In genomic region chr5:80487829-80488708, GRCh38 we compare ENCODE assay signal across 1 cellular context.
TF ChIP-seq lines count a peak whose summit lies in the region.

Gene FAM151B, plus strand, starts transcription at chr5:80488100. Its CDS starts 24 bp downstream, at chr5:80488124.

TF ChIP-seq in HEK293, 187 proteins besides CTCF, POLR2A, EP300 and RAD21 (continued from another document and continues in another):
- no peak for TF ChIP-seq ZNF488 (tag by site-specific recombination; IDR thresholded peaks at IDR 0.05)
- TF ChIP-seq ZNF354C (tag by site-specific recombination; IDR thresholded peaks at IDR 0.05; ENCODE audit: borderline replicate concordance, low read depth): no peak
- TF ChIP-seq ZBTB11 (tag by site-specific recombination; conservative IDR thresholded peaks at IDR 0.05; ENCODE audit: low read depth): peak; percentile 91
- peak; percentile 91 for TF ChIP-seq ZFP37 (tag by site-specific recombination; IDR thresholded peaks at IDR 0.05)
- no peak for TF ChIP-seq ZNF585B (tag by site-specific recombination; IDR thresholded peaks at IDR 0.05)
- TF ChIP-seq ZNF24 (tag by site-specific recombination; IDR thresholded peaks at IDR 0.05): peak; percentile 76; the same call in 1 of the 2 replicates
- no peak for TF ChIP-seq PRDM6 (tag by site-specific recombination; IDR thresholded peaks at IDR 0.05)
- peak; percentile 69 for TF ChIP-seq ZFP69B (tag by site-specific recombination; IDR thresholded peaks at IDR 0.05)
- TF ChIP-seq ZSCAN4 (tag by site-specific recombination; IDR thresholded peaks at IDR 0.05): peak; percentile 89
- TF ChIP-seq BCL11A (tag by site-specific recombination; IDR thresholded peaks at IDR 0.05; ENCODE audit: low read depth): 0 out of 2 replicates have a peak, but pooled peaks have one; percentile 25
- TF ChIP-seq ZNF654 (tag by site-specific recombination; IDR thresholded peaks at IDR 0.05; ENCODE audit: low read depth): no peak; the same call in 1 of the 2 replicates
- no peak for TF ChIP-seq ZNF768 (tag by site-specific recombination; IDR thresholded peaks at IDR 0.05)
- peak; percentile 38; the same call in 1 of the 2 replicates for TF ChIP-seq SP3 (tag by site-specific recombination; IDR thresholded peaks at IDR 0.05)
- no peak for TF ChIP-seq ZNF132 (tag by site-specific recombination; IDR thresholded peaks at IDR 0.05; ENCODE audit: borderline replicate concordance)
- peak; percentile 76 for TF ChIP-seq ZNF2 (tag by site-specific recombination; IDR thresholded peaks at IDR 0.05)
- TF ChIP-seq ZNF184 (tag by site-specific recombination; IDR thresholded peaks at IDR 0.05): 0 out of 2 replicates have a peak, but pooled peaks have one; percentile 11
- TF ChIP-seq ZNF571 (tag by site-specific recombination; IDR thresholded peaks at IDR 0.05): no peak
- no peak for TF ChIP-seq ZBTB49 (tag by site-specific recombination; IDR thresholded peaks at IDR 0.05; ENCODE audit: low read depth)
- no peak for TF ChIP-seq ZNF121 (tag by site-specific recombination; IDR thresholded peaks at IDR 0.05)
- TF ChIP-seq PRDM4 (tag by site-specific recombination; IDR thresholded peaks at IDR 0.05): peak; percentile 37; the same call in 1 of the 2 replicates
- no peak for TF ChIP-seq ZNF391 (tag by site-specific recombination; IDR thresholded peaks at IDR 0.05; ENCODE audit: borderline replicate concordance, low read depth)
- no peak for TF ChIP-seq ZNF202 (tag by site-specific recombination; IDR thresholded peaks at IDR 0.05; ENCODE audit: borderline replicate concordance)
- peak; percentile 100 for TF ChIP-seq ZNF600 (tag by site-specific recombination; IDR thresholded peaks at IDR 0.05)
- TF ChIP-seq SP7 (tag by site-specific recombination; IDR thresholded peaks at IDR 0.05): peak; percentile 79
- TF ChIP-seq ZNF629 (tag by site-specific recombination; IDR thresholded peaks at IDR 0.05): peak; percentile 57
- TF ChIP-seq KLF7 (tag by site-specific recombination; IDR thresholded peaks at IDR 0.05; ENCODE audit: borderline replicate concordance): peak; percentile 61; the same call in 1 of the 2 replicates
- TF ChIP-seq SP2 (tag by site-specific recombination; IDR thresholded peaks at IDR 0.05): peak; percentile 61
- peak; percentile 80 for TF ChIP-seq ZNF398 (tag by site-specific recombination; IDR thresholded peaks at IDR 0.05)
- TF ChIP-seq ZNF747 (tag by site-specific recombination; IDR thresholded peaks at IDR 0.05): no peak
- 0 out of 2 replicates have a peak, but pooled peaks have one; percentile 30 for TF ChIP-seq ZBTB21 (tag by site-specific recombination; IDR thresholded peaks at IDR 0.05)
- TF ChIP-seq ZNF692 (tag by site-specific recombination; IDR thresholded peaks at IDR 0.05): peak; percentile 82
- TF ChIP-seq ZNF610 (tag by site-specific recombination; IDR thresholded peaks at IDR 0.05; ENCODE audit: borderline replicate concordance): 0 out of 2 replicates have a peak, but pooled peaks have one; percentile 47
- TF ChIP-seq ZNF138 (tag by site-specific recombination; IDR thresholded peaks at IDR 0.05; ENCODE audit: borderline replicate concordance): no peak
- no peak for TF ChIP-seq TSHZ1 (tag by site-specific recombination; IDR thresholded peaks at IDR 0.05; ENCODE audit: borderline replicate concordance)
